2 cellular contexts compared by ENCODE assay signal in the genomic region with DNA sequence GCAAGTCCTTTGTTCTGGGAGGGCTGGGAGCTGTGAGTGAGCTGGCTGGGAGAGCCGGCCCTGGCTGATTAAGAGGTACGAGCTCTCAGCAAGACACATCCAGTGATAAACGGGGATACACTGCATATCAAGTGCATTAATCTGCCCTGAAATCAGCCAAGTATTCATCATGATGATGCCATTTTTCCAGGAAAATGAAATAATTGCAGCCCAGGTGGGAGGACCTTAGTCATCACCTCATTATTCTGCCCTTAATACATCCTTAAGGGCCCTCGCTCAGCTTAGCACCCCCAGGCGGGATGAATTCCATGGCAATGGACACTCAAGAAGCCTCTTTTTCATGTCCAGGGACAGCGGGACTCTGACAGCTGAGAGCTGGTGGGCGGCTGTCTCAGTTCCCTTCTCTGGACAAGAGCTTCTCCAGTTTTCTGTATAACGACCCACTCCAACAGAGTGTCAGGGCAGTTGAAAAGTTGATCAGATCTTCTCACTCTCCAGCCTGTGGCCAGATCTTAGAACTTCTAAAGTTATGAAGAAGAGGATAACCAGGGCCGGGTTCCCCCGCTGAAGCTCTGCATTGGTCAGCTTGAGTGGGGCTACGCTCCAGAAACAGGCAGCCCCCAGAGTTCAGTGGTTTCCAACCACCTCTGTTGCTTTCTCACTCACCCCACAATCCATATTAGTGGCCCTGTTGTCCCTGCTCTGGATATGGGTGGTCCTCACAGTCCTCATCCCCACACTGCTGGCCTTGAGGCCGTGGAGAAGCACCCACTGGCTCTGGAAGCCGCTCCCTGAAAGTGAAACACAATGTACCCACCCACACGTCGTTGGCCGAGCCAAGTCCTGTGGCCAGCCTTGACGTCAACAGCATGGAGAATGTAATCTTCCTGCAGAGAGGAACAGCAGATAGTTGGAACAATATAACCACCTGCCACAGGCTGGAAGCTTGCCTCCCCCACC.
TF ChIP-seq lines count a peak whose summit lies in the region.

No MANE protein-coding gene starts in this region.

TF ChIP-seq in SK-N-SH, 30 proteins besides CTCF, POLR2A, EP300 and RAD21 (continued from another document):
- TF ChIP-seq ZBTB33 (IDR thresholded peaks at IDR 0.05; ENCODE audit: borderline replicate concordance, low read depth) (no peak), EZH2phosphoT487 (IDR thresholded peaks at IDR 0.05; ENCODE audit: borderline replicate concordance, low read depth) (no peak), MXI1 (IDR thresholded peaks at IDR 0.05; ENCODE audit: low read depth, low read length) (no peak), NRF1 (IDR thresholded peaks at IDR 0.05; ENCODE audit: low read depth, low read length) (no peak), POLR2AphosphoS5 (IDR thresholded peaks at IDR 0.05; ENCODE audit: low read depth, low read length) (no peak), CHD2 (IDR thresholded peaks at IDR 0.05; ENCODE audit: low read length, partially characterized antibody) (no peak), RCOR1 (IDR thresholded peaks at IDR 0.05; ENCODE audit: low read length) (no peak), MAX (IDR thresholded peaks at IDR 0.05; ENCODE audit: low read depth) (no peak), SMC3 (IDR thresholded peaks at IDR 0.05; ENCODE audit: low read depth, low read length) (no peak), NFIC (IDR thresholded peaks at IDR 0.05; ENCODE audit: borderline replicate concordance) (no peak)
- TF ChIP-seq, protein P1, sequence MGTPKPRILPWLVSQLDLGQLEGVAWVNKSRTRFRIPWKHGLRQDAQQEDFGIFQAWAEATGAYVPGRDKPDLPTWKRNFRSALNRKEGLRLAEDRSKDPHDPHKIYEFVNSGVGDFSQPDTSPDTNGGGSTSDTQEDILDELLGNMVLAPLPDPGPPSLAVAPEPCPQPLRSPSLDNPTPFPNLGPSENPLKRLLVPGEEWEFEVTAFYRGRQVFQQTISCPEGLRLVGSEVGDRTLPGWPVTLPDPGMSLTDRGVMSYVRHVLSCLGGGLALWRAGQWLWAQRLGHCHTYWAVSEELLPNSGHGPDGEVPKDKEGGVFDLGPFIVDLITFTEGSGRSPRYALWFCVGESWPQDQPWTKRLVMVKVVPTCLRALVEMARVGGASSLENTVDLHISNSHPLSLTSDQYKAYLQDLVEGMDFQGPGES (IDR thresholded peaks at IDR 0.05; ENCODE audit: low read depth, low read length), result no peak
- TF ChIP-seq, protein P2, sequence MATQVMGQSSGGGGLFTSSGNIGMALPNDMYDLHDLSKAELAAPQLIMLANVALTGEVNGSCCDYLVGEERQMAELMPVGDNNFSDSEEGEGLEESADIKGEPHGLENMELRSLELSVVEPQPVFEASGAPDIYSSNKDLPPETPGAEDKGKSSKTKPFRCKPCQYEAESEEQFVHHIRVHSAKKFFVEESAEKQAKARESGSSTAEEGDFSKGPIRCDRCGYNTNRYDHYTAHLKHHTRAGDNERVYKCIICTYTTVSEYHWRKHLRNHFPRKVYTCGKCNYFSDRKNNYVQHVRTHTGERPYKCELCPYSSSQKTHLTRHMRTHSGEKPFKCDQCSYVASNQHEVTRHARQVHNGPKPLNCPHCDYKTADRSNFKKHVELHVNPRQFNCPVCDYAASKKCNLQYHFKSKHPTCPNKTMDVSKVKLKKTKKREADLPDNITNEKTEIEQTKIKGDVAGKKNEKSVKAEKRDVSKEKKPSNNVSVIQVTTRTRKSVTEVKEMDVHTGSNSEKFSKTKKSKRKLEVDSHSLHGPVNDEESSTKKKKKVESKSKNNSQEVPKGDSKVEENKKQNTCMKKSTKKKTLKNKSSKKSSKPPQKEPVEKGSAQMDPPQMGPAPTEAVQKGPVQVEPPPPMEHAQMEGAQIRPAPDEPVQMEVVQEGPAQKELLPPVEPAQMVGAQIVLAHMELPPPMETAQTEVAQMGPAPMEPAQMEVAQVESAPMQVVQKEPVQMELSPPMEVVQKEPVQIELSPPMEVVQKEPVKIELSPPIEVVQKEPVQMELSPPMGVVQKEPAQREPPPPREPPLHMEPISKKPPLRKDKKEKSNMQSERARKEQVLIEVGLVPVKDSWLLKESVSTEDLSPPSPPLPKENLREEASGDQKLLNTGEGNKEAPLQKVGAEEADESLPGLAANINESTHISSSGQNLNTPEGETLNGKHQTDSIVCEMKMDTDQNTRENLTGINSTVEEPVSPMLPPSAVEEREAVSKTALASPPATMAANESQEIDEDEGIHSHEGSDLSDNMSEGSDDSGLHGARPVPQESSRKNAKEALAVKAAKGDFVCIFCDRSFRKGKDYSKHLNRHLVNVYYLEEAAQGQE (IDR thresholded peaks at IDR 0.05; ENCODE audit: low read depth, low read length), result no peak
TF ChIP-seq in SK-N-SH: peak in this region for 0.

TF ChIP-seq in SK-N-SH treated with all-trans-retinoic acid at 6 μM for 48 hours, 23 proteins besides CTCF, POLR2A, EP300 and RAD21 (continued from another document):
- no peak for TF ChIP-seq PATZ1 (CRISPR knock-in tag; IDR thresholded peaks at IDR 0.05; ENCODE audit: borderline replicate concordance)
